In genomic region chr10:21919117-21919516, GRCh38 we compare ENCODE assay signal across 26 cellular contexts.
"Had no signal": no experiment of that assay in that cellular context is flagged by ENCODE, and none has a peak within 500 bp of the region (broad histone marks: within the 10 kb centered on the region; RNA-seq: fewer than 3 reads in every experiment).

No MANE protein-coding gene starts in this region.

- H3K36me3 Mint-ChIP-seq: naive B cell had no signal

- H3K27ac Mint-ChIP-seq: activated CD4-positive, alpha-beta T cell treated with anti-CD3 and anti-CD28 coated beads for 36 hours; activated naive CD8-positive, alpha-beta T cell; nephron progenitor cell; T-helper 2 cell treated with Interferon-gamma antibody and Interleukin-4, amounts not matched to agents 5 μg/mL and 100 μg/mL, for 36 hours had no signal

- H3K9me3 ChIP-seq: body of pancreas, gastroesophageal sphincter, right atrium auricular region, spleen, suprapubic skin, tibial artery, upper lobe of right lung had no signal

- H3K4me1 Mint-ChIP-seq: activated CD4-positive, alpha-beta T cell treated with anti-CD3 and anti-CD28 coated beads for 36 hours had no signal

- H3K4me3 Mint-ChIP-seq: activated CD4-positive, alpha-beta T cell treated with anti-CD3 and anti-CD28 coated beads for 36 hours; activated naive CD8-positive, alpha-beta T cell; naive B cell; nephron progenitor cell; T-helper 2 cell treated with Interferon-gamma antibody and Interleukin-4, amounts not matched to agents 5 μg/mL and 100 μg/mL, for 36 hours had no signal

- DNase-seq: activated CD4-positive, alpha-beta T cell treated with anti-CD3 and anti-CD28 coated beads for 36 hours; activated CD4-positive, CD25-positive, alpha-beta regulatory T cell; activated effector memory CD4-positive, alpha-beta T cell treated with Interleukin-2 at 50 U/mL for 16 hours; activated naive CD4-positive, alpha-beta T cell treated with Interleukin-2 at 50 U/mL for 16 hours; activated T-cell treated with anti-CD3 and anti-CD28 coated beads for 4 hours; adrenal gland; aorta; body of pancreas; dorsolateral prefrontal cortex; effector memory CD4-positive, alpha-beta T cell; islet precursor cell; left cardiac atrium; left ventricle myocardium superior; naive B cell; nephron progenitor cell; spleen; stimulated activated naive CD4-positive, alpha-beta T cell; tibial artery; upper lobe of right lung had no signal

- H3K27ac ChIP-seq: adrenal gland, body of pancreas, coronary artery, dorsolateral prefrontal cortex, gastroesophageal sphincter, hepatocyte, right atrium auricular region, spleen, suprapubic skin, tibial artery, upper lobe of right lung had no signal

- H3K27me3 ChIP-seq: adrenal gland, body of pancreas, dorsolateral prefrontal cortex, gastroesophageal sphincter, hepatocyte, right atrium auricular region, spleen, suprapubic skin, tibial artery, upper lobe of right lung had no signal

- H3K4me1 ChIP-seq: adrenal gland, body of pancreas, gastroesophageal sphincter, right atrium auricular region, spleen, suprapubic skin, tibial artery, upper lobe of right lung had no signal

- ATAC-seq: activated CD4-positive, alpha-beta T cell treated with anti-CD3 and anti-CD28 coated beads for 36 hours; body of pancreas; gastroesophageal sphincter; left cardiac atrium; left ventricle myocardium superior; upper lobe of right lung had no signal

- H3K4me3 ChIP-seq: adrenal gland, body of pancreas, coronary artery, dorsolateral prefrontal cortex, gastroesophageal sphincter, hepatocyte, right atrium auricular region, spleen, suprapubic skin, tibial artery, upper lobe of right lung had no signal

- H3K36me3 ChIP-seq: adrenal gland, right atrium auricular region, tibial artery had no signal

- H3K27me3 Mint-ChIP-seq: activated CD4-positive, alpha-beta T cell treated with anti-CD3 and anti-CD28 coated beads for 36 hours; activated naive CD8-positive, alpha-beta T cell; naive B cell had no signal

- H3K9me3 Mint-ChIP-seq: naive B cell; nephron progenitor cell; T-helper 2 cell treated with Interferon-gamma antibody and Interleukin-4, amounts not matched to agents 5 μg/mL and 100 μg/mL, for 36 hours had no signal
